Comparison of ENCODE assay signal across 19 cellular contexts in genomic region chr10:20287951-20288350, GRCh38.
A peak's percentile ranks its signal among the peaks of the same experiment; 100 is the strongest.
DNase-seq lines count a peak whose midpoint lies in the region; ATAC-seq, FAIRE-seq and TF ChIP-seq lines count a peak whose summit lies in the region.
"Had no signal": no experiment of that assay in that cellular context is flagged by ENCODE, and none has a peak within 500 bp of the region (broad histone marks: within the 10 kb centered on the region; RNA-seq: fewer than 3 reads in every experiment).

No MANE protein-coding gene starts in this region.

- H3K9me3 Mint-ChIP-seq in activated CD8-positive, alpha-beta memory T cell treated with anti-CD3 and anti-CD28 coated beads, Interleukin-2, amount 10 ng/mL, durations not matched to agents 7 days and 5 days (ENCODE audit: low read depth): peaks cover 2% of the 10 kb centered on the region
- H3K9me3 Mint-ChIP-seq in Caco-2 (ENCODE audit: unreplicated experiment): no peaks in the 10 kb centered on the region

- peak in 32 of 56 donors; percentile 7 to 68 (median 21) for DNase-seq in amygdala (lab: John Stamatoyannopoulos, UW)
- peak; percentile 85 for DNase-seq in globus pallidus (ENCODE audit: low spot score)
- DNase-seq in nucleus accumbens (lab: John Stamatoyannopoulos, UW): peak in 38 of 56 donors; percentile 4 to 66 (median 26)
- DNase-seq in superior temporal gyrus (ENCODE audit: extremely low spot score): peak; percentile 80
- no peak for DNase-seq in activated CD8-positive, alpha-beta memory T cell treated with anti-CD3 and anti-CD28 coated beads, Interleukin-2, amount 10 ng/mL, durations not matched to agents 7 days and 5 days
- no peak for DNase-seq in NCI-H2081 treated with DMSO at 0.1 percent for 48 hours (lab: John Stamatoyannopoulos, UW)
- no peak for DNase-seq in Caco-2
- DNase-seq in GM19239 (ENCODE audit: insufficient read length, low spot score): no peak
- DNase-seq: CD4-positive, alpha-beta memory T cell; DND-41; GOT3; HCEC 1CT; NCI-H1092 treated with DMSO at 0.1 percent for 48 hours; NCI-H2029 treated with DMSO at 0.1 percent for 48 hours; NCI-H2171 treated with DMSO at 0.1 percent for 48 hours; NCI-H526 treated with DMSO at 0.1 percent for 48 hours had no signal

- no peak for ATAC-seq in activated CD8-positive, alpha-beta memory T cell treated with anti-CD3 and anti-CD28 coated beads, Interleukin-2, amount 10 ng/mL, durations not matched to agents 7 days and 5 days
- ATAC-seq: Right ventricle myocardium inferior had no signal

- H3K27me3 Mint-ChIP-seq in activated CD8-positive, alpha-beta memory T cell treated with anti-CD3 and anti-CD28 coated beads, Interleukin-2, amount 10 ng/mL, durations not matched to agents 7 days and 5 days: no peaks in the 10 kb centered on the region
- H3K27me3 Mint-ChIP-seq in Caco-2 (ENCODE audit: insufficient read depth, unreplicated experiment): no peaks in the 10 kb centered on the region
- H3K27me3 Mint-ChIP-seq: CD4-positive, alpha-beta memory T cell had no signal

- H3K4me1 ChIP-seq in Caco-2: no peaks in the 10 kb centered on the region
- H3K4me1 ChIP-seq: BLaER1 had no signal

- BruUV-seq in Caco-2 (replicated peaks; lab: Mats Ljungman, UMichigan): no TSS peak

- no peaks in the 10 kb centered on the region for H3K36me3 ChIP-seq in Caco-2 (ENCODE audit: control insufficient read depth, insufficient read depth, low read length)
- H3K36me3 ChIP-seq: BLaER1 had no signal

- no peak overlapping the region for H3K27ac Mint-ChIP-seq in activated CD8-positive, alpha-beta memory T cell treated with anti-CD3 and anti-CD28 coated beads, Interleukin-2, amount 10 ng/mL, durations not matched to agents 7 days and 5 days
- H3K27ac Mint-ChIP-seq in Caco-2 (ENCODE audit: unreplicated experiment): no peak overlapping the region
- H3K27ac Mint-ChIP-seq: CD4-positive, alpha-beta memory T cell had no signal

- intact Hi-C loops in Caco-2 (cut with micrococcal nuclease; ENCODE audit: unreplicated experiment): no loop called here

- POLR2A ChIA-PET in Caco-2 (lab: Charles Lee): no interaction called here

- no peaks in the 10 kb centered on the region for H3K27me3 ChIP-seq in Caco-2 (replicated peaks; ENCODE audit: control insufficient read depth, insufficient read depth, low read length)
- H3K27me3 ChIP-seq: BLaER1 had no signal

- FAIRE-seq in GM19239 (lab: Jason Lieb, UNC): no peak
- FAIRE-seq: GM12891 had no signal

- H3K36me3 Mint-ChIP-seq in activated CD8-positive, alpha-beta memory T cell treated with anti-CD3 and anti-CD28 coated beads, Interleukin-2, amount 10 ng/mL, durations not matched to agents 7 days and 5 days: no peaks in the 10 kb centered on the region
- H3K36me3 Mint-ChIP-seq in Caco-2 (ENCODE audit: insufficient read depth, unreplicated experiment): no peaks in the 10 kb centered on the region
- H3K36me3 Mint-ChIP-seq: CD4-positive, alpha-beta memory T cell had no signal

- no peaks in the 10 kb centered on the region for H3K4me1 Mint-ChIP-seq in activated CD8-positive, alpha-beta memory T cell treated with anti-CD3 and anti-CD28 coated beads, Interleukin-2, amount 10 ng/mL, durations not matched to agents 7 days and 5 days
- no peaks in the 10 kb centered on the region for H3K4me1 Mint-ChIP-seq in Caco-2 (ENCODE audit: low read depth, unreplicated experiment)
- H3K4me1 Mint-ChIP-seq: CD4-positive, alpha-beta memory T cell had no signal

- no peak overlapping the region for H3K4me3 ChIP-seq in Caco-2 (ENCODE audit: low read depth, low read length)
- H3K4me3 ChIP-seq: BLaER1 had no signal

- H3K9me3 ChIP-seq in Caco-2: no peaks in the 10 kb centered on the region
- H3K9me3 ChIP-seq: BLaER1 had no signal

- TF ChIP-seq CTCF in Caco-2 (IDR thresholded peaks at IDR 0.05; ENCODE audit: insufficient read depth in 1 of 2, low read depth in 1 of 2, low read length in 1 of 2, severe bottlenecking in 1 of 2, unreplicated experiment in 1 of 2): no peak

- H3K4me3 Mint-ChIP-seq in activated CD8-positive, alpha-beta memory T cell treated with anti-CD3 and anti-CD28 coated beads, Interleukin-2, amount 10 ng/mL, durations not matched to agents 7 days and 5 days: no peak overlapping the region
- H3K4me3 Mint-ChIP-seq in Caco-2 (ENCODE audit: unreplicated experiment): no peak overlapping the region
- H3K4me3 Mint-ChIP-seq: CD4-positive, alpha-beta memory T cell had no signal

- CTCF ChIA-PET in activated CD8-positive, alpha-beta memory T cell treated with anti-CD3 and anti-CD28 coated beads, Interleukin-2, amount 10 ng/mL, durations not matched to agents 7 days and 5 days (lab: Charles Lee): no interaction called here
- CTCF ChIA-PET in Caco-2 (lab: Charles Lee): interaction anchor here (0.7 kb wide), 1 partner anchor 11 kb away, joined by 3 read pairs; no protein-coding TSS in a partner anchor

Comparison
In these comparisons a context has a peak if more than half of its experiments do, and no peak if none do; other contexts are left out.
1. DNase-seq: peak in amygdala (32 of 56), globus pallidus (single experiment), nucleus accumbens (38 of 56) and superior temporal gyrus (single experiment); none in activated CD8-positive, alpha-beta memory T cell treated with anti-CD3 and anti-CD28 coated beads, Interleukin-2, amount 10 ng/mL, durations not matched to agents 7 days and 5 days (single experiment), NCI-H2081 treated with DMSO at 0.1 percent for 48 hours (single experiment), Caco-2 (0 of 2) and GM19239 (single experiment).